In the genomic region with DNA sequence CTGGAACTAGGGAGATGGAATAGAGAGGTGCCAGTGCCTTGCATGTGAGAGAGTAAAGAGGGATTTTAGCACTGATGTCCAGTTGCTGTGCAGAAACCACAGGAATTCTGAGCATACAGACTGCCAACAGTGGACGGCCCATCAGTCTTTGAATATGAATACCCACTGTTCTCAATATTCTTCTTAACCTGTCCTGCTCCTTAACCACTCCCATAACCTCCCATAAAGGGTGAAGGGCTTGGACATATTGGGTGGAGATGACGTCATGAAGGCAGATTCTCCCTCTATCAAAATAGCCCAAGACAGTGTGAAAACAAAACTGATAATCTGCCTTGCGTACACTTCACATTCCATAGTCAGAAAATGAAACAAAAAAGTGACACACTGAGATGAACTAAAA, we compare ENCODE assay signal across 27 cellular contexts.
A peak's percentile ranks its signal among the peaks of the same experiment; 100 is the strongest.
DNase-seq lines count a peak whose midpoint lies in the region; ATAC-seq, FAIRE-seq and TF ChIP-seq lines count a peak whose summit lies in the region.
"Had no signal": no experiment of that assay in that cellular context is flagged by ENCODE, and none has a peak within 500 bp of the region (broad histone marks: within the 10 kb centered on the region; RNA-seq: fewer than 3 reads in every experiment).

No MANE protein-coding gene starts in this region.

- peak overlapping the region in 1 of 2 experiments; percentile 24 for H3K18ac ChIP-seq in mesenchymal stem cell (ENCODE audit: low read depth in 1 of 2, low read length in 2 of 2)

- H3K4me2 ChIP-seq in HepG2 (ENCODE audit: low read depth, low read length) (no peak overlapping the region), mesenchymal stem cell (ENCODE audit: low read length, poor library complexity, severe bottlenecking) (peak overlapping the region; percentile 57)
- H3K4me2 ChIP-seq: hepatocyte had no signal

- H3K27ac ChIP-seq in HepG2 (ENCODE audit: extremely low read length, insufficient read depth, low read length): no peak overlapping the region
- H3K27ac ChIP-seq in right lobe of liver: no peak overlapping the region
- H3K27ac ChIP-seq in mesenchymal stem cell (ENCODE audit: low read length, poor library complexity, severe bottlenecking): peak overlapping the region; percentile 27
- H3K27ac ChIP-seq: ascending aorta, hepatocyte, pancreas, thyroid gland had no signal

- DNase-seq in HepG2 (ENCODE audit: low spot score) (no peak), right lobe of liver (no peak), astrocyte of the cerebellum (ENCODE audit: low read depth) (peak; percentile 16), mesenchymal stem cell (peak; percentile 7), NCI-H2107 treated with DMSO at 0.1 percent for 48 hours (lab: John Stamatoyannopoulos, UW; ENCODE audit: unreplicated experiment) (no peak), GM03348 (ENCODE audit: low spot score) (no peak), AG08395 (ENCODE audit: low spot score) (no peak)
- DNase-seq: activated CD8-positive, alpha-beta memory T cell treated with anti-CD3 and anti-CD28 coated beads, Interleukin-2, amount 50 U/mL, for 4 hours; effector CD4-positive, alpha-beta T cell; immature natural killer cell; IMR-90; natural killer cell; NCI-H1105 treated with DMSO at 0.1 percent for 48 hours; NCI-H2081; NCI-H82; pancreas; Right ventricle myocardium superior; stimulated activated CD4-positive, alpha-beta T cell treated with anti-CD3 and anti-CD28 coated beads, Interleukin-15, amount 100 ng/mL, for 24 hours; stimulated activated naive CD8-positive, alpha-beta T cell treated with anti-CD3 and anti-CD28 coated beads, Interleukin-15, amount 100 ng/mL, for 72 hours; thyroid gland had no signal

- no peaks in the 10 kb centered on the region for H3K79me2 ChIP-seq in HepG2 (ENCODE audit: insufficient read depth, low read length)
- H3K79me2 ChIP-seq: hepatocyte had no signal

- no peak for TF ChIP-seq CTCF in HepG2 (CRISPR knock-in tag; IDR thresholded peaks at IDR 0.05)
- no peak for TF ChIP-seq CTCF in right lobe of liver (IDR thresholded peaks at IDR 0.05)
- TF ChIP-seq CTCF in astrocyte of the cerebellum (IDR thresholded peaks at IDR 0.05; ENCODE audit: low read depth, low read length, missing control alignments): no peak

- H4K8ac ChIP-seq in mesenchymal stem cell (ENCODE audit: low read length): no peak overlapping the region

- H3K36me3 ChIP-seq in HepG2 (replicated peaks in 1 of 2; ENCODE audit: control insufficient read depth in 1 of 2, insufficient read depth in 2 of 2, low read length in 2 of 2): no peaks in the 10 kb centered on the region
- no peaks in the 10 kb centered on the region for H3K36me3 ChIP-seq in right lobe of liver
- no peaks in the 10 kb centered on the region for H3K36me3 ChIP-seq in mesenchymal stem cell (ENCODE audit: control insufficient read depth in 1 of 2, insufficient read depth in 2 of 2, low read depth in 1 of 2, low read length in 2 of 2)
- H3K36me3 ChIP-seq: ascending aorta, pancreas, thyroid gland had no signal

- H4K20me1 ChIP-seq in HepG2 (ENCODE audit: insufficient read depth, low read length): no peaks in the 10 kb centered on the region

- H2BK120ac ChIP-seq in mesenchymal stem cell (ENCODE audit: low read depth, low read length): no peak overlapping the region

- intact Hi-C loops in HepG2 (cut with micrococcal nuclease; ENCODE audit: unreplicated experiment): no loop called here
- intact Hi-C loops in right lobe of liver (cut with DNase I): no loop called here

- no peaks in the 10 kb centered on the region for H3K9me3 ChIP-seq in HepG2 (ENCODE audit: low read length)
- H3K9me3 ChIP-seq in right lobe of liver: no peaks in the 10 kb centered on the region
- no peaks in the 10 kb centered on the region for H3K9me3 ChIP-seq in mesenchymal stem cell (ENCODE audit: control insufficient read depth, low read length)
- H3K9me3 ChIP-seq: ascending aorta, pancreas, thyroid gland had no signal

- BruUV-seq in HepG2 (replicated peaks; lab: Mats Ljungman, UMichigan): no TSS peak

- H3K79me1 ChIP-seq in mesenchymal stem cell (replicated peaks; ENCODE audit: low read length, poor library complexity, severe bottlenecking): no peaks in the 10 kb centered on the region

- H3K9ac ChIP-seq in HepG2 (ENCODE audit: insufficient read depth, low read depth, low read length) (no peak overlapping the region), mesenchymal stem cell (ENCODE audit: low read length) (no peak overlapping the region)

- no peaks in the 10 kb centered on the region for H3K4me1 ChIP-seq in HepG2 (ENCODE audit: insufficient read depth, low read length)
- no peaks in the 10 kb centered on the region for H3K4me1 ChIP-seq in right lobe of liver
- no peaks in the 10 kb centered on the region for H3K4me1 ChIP-seq in mesenchymal stem cell (ENCODE audit: control insufficient read depth, insufficient read depth, low read depth, low read length)
- H3K4me1 ChIP-seq: ascending aorta, pancreas, thyroid gland had no signal

- no peak overlapping the region for H2BK5ac ChIP-seq in mesenchymal stem cell (ENCODE audit: low read depth, low read length, poor library complexity, severe bottlenecking)

- no peak for TF ChIP-seq EP300 in HepG2 (IDR thresholded peaks at IDR 0.05; ENCODE audit: low read depth in 2 of 2, low read length in 2 of 2)
- no peak for TF ChIP-seq EP300 in HepG2 (CRISPR knock-in tag; IDR thresholded peaks at IDR 0.05; ENCODE audit: borderline replicate concordance)

- no peak overlapping the region for H2AK5ac ChIP-seq in mesenchymal stem cell (ENCODE audit: low read length, severe bottlenecking)

- CTCF ChIA-PET in HepG2 (lab: Yijun Ruan, JAX; ENCODE audit: low intra/inter-chr PET ratio, low total read pairs): no interaction called here

- H3K4ac ChIP-seq in mesenchymal stem cell (ENCODE audit: low read depth in 1 of 2, low read length in 2 of 2): no peak overlapping the region

- no peak overlapping the region for H3K14ac ChIP-seq in mesenchymal stem cell (ENCODE audit: low read length in 2 of 2)

- no peak overlapping the region for H2BK15ac ChIP-seq in mesenchymal stem cell (ENCODE audit: low read depth, poor library complexity, severe bottlenecking)

- ATAC-seq in HepG2 (no peak), right lobe of liver (no peak), GM21367 (IDR thresholded peaks at IDR 0.05; ENCODE audit: unreplicated experiment) (no peak)
- ATAC-seq: activated T-helper 17 cell treated with anti-CD3 and anti-CD28 coated beads, Interleukin-2, amount 50 U/mL, for 72 hours; HCT116; left lobe of liver; natural killer cell; pancreas; stimulated activated naive CD8-positive, alpha-beta T cell treated with anti-CD3 and anti-CD28 coated beads, Interleukin-15, amount 100 ng/mL, for 72 hours; WTC11 had no signal

- H3K23ac ChIP-seq in mesenchymal stem cell (ENCODE audit: low read length in 2 of 2): no peak overlapping the region

- TF ChIP-seq POLR2A in HepG2 (IDR thresholded peaks at IDR 0.05; ENCODE audit: insufficient read depth in 1 of 2, low read depth in 2 of 2, low read length in 2 of 2) (no peak), right lobe of liver (IDR thresholded peaks at IDR 0.05) (no peak)

- H3K4me3 ChIP-seq in HepG2 (replicated peaks in 1 of 3; ENCODE audit: insufficient read depth in 1 of 3, low read depth in 2 of 3, low read length in 3 of 3) (no peak overlapping the region), right lobe of liver (no peak overlapping the region), astrocyte of the cerebellum (ENCODE audit: low read depth, low read length) (no peak overlapping the region), mesenchymal stem cell (ENCODE audit: insufficient read depth in 1 of 2, low read depth in 1 of 2, low read length in 2 of 2) (no peak overlapping the region)
- H3K4me3 ChIP-seq: ascending aorta, hepatocyte, pancreas, thyroid gland had no signal

- no peak for TF ChIP-seq RAD21 in HepG2 (CRISPR knock-in tag; IDR thresholded peaks at IDR 0.05)

- H2BK12ac ChIP-seq in mesenchymal stem cell (ENCODE audit: low read length in 2 of 2): no peak overlapping the region

- in situ Hi-C loops in HepG2 (cut with HindIII; ENCODE audit: extremely low pct_ligation_motif_present, low pct_unique_long_range_greater_than_20kb): no loop called here
- in situ Hi-C loops in astrocyte of the cerebellum (cut with HindIII; ENCODE audit: low sequenced_read_pairs): no loop called here

- POLR2A ChIA-PET in HepG2 (lab: Yijun Ruan, JAX): no interaction called here

- no peak for FAIRE-seq in HepG2 (lab: Jason Lieb, UNC)
- FAIRE-seq: pancreas had no signal

- WGBS in HepG2 (ENCODE audit: low lambda C conversion rate): 25% methylated on average over 3 of the region's 3 CpGs
- 52% methylated on average over 3 of the region's 3 CpGs for WGBS in right lobe of liver (ENCODE audit: insufficient coverage, low coverage, low lambda C conversion rate, missing lambda C conversion rate)
- WGBS in mesenchymal stem cell: 91% methylated on average over 3 of the region's 3 CpGs

- H4K91ac ChIP-seq in mesenchymal stem cell (ENCODE audit: low read length): no peak overlapping the region

- H2AFZ ChIP-seq in HepG2 (ENCODE audit: low read length) (no peak overlapping the region), mesenchymal stem cell (ENCODE audit: low read depth, low read length) (peak overlapping the region; percentile 14)
- H2AFZ ChIP-seq: hepatocyte had no signal

- H3K27me3 ChIP-seq in HepG2 (ENCODE audit: control insufficient read depth in 1 of 2, insufficient read depth in 2 of 2, low read length in 2 of 2) (no peaks in the 10 kb centered on the region), right lobe of liver (no peaks in the 10 kb centered on the region), mesenchymal stem cell (ENCODE audit: control insufficient read depth in 1 of 2, insufficient read depth in 1 of 2, low read length in 2 of 2) (no peaks in the 10 kb centered on the region)
- H3K27me3 ChIP-seq: ascending aorta, hepatocyte, pancreas, thyroid gland had no signal

TF ChIP-seq in HepG2, 621 proteins besides CTCF, POLR2A, EP300 and RAD21:
- TF ChIP-seq ZNF703 (CRISPR knock-in tag; IDR thresholded peaks at IDR 0.05; ENCODE audit: borderline replicate concordance): no peak
- TF ChIP-seq RAD51 (IDR thresholded peaks at IDR 0.05; ENCODE audit: borderline replicate concordance): no peak
- peak; percentile 97 for TF ChIP-seq ATF7 (IDR thresholded peaks at IDR 0.05)
- no peak for TF ChIP-seq ATF7 (CRISPR knock-in tag; IDR thresholded peaks at IDR 0.05)
- peak; percentile 94 for TF ChIP-seq CREB1 (IDR thresholded peaks at IDR 0.05)
- no peak for TF ChIP-seq CREB1 (CRISPR knock-in tag; IDR thresholded peaks at IDR 0.05)

Comparison
In these comparisons a context has a peak if more than half of its experiments do, and no peak if none do; other contexts are left out.
1. DNase-seq: peak in astrocyte of the cerebellum (single experiment) and mesenchymal stem cell (single experiment); none in HepG2 (single experiment), right lobe of liver (0 of 3), NCI-H2107 treated with DMSO at 0.1 percent for 48 hours (single experiment), GM03348 (single experiment) and AG08395 (single experiment).